8 cellular contexts compared by ENCODE assay signal in genomic region chr1:119396982-119397381, GRCh38. TPM values are rescaled to one million over a fixed set of nuclear protein-coding genes. Genes with fewer than 3 reads are reported as not detected.
"Had no signal": no experiment of that assay in that cellular context is flagged by ENCODE, and none has a peak within 500 bp of the region (broad histone marks: within the 10 kb centered on the region; RNA-seq: fewer than 3 reads in every experiment).

No MANE protein-coding gene starts in this region.

- DNase-seq: IMR-90, KBM-7 had no signal

- ATAC-seq: HepG2 had no signal

- H3K27ac ChIP-seq: HL-60 had no signal

- H3K4me3 Mint-ChIP-seq: IgD-negative memory B cell had no signal

- H3K27me3 Mint-ChIP-seq: IgD-negative memory B cell had no signal

- H3K36me3 Mint-ChIP-seq: IgD-negative memory B cell had no signal

- H3K4me1 Mint-ChIP-seq: IgD-negative memory B cell had no signal

- FAIRE-seq: HepG2, HTR-8/SVneo had no signal

- H3K27ac Mint-ChIP-seq: IgD-negative memory B cell had no signal

RNA-seq across cellular contexts. Expression of gene HSD3B2, which starts 18.0 kb away (rescaled TPM):
- total RNA-seq: HepG2, HT-29, HT1080, IMR-90 had no signal
- polyA plus RNA-seq: IgD-negative memory B cell, IMR-90 had no signal

RNA-seq across cellular contexts. Expression of gene HAO2, which starts 28.4 kb away (rescaled TPM):
- total RNA-seq: HT-29, HT1080, IMR-90 had no signal
- polyA plus RNA-seq: IgD-negative memory B cell, IMR-90 had no signal
